1 cellular context compared by ENCODE assay signal in genomic region chr7:149837620-149838223, GRCh38.
TF ChIP-seq lines count a peak whose summit lies in the region.

No MANE protein-coding gene starts in this region.

TF ChIP-seq in GM12878, 131 proteins besides CTCF, POLR2A, EP300 and RAD21:
- no peak for TF ChIP-seq TAF1 (IDR thresholded peaks at IDR 0.05; ENCODE audit: borderline replicate concordance, low read depth, low read length)
- peak; percentile 90 for TF ChIP-seq SIN3A (IDR thresholded peaks at IDR 0.05; ENCODE audit: low read depth, low read length)
- no peak for TF ChIP-seq CEBPZ (IDR thresholded peaks at IDR 0.05; ENCODE audit: low read depth, low read length)
- TF ChIP-seq TARDBP (IDR thresholded peaks at IDR 0.05; ENCODE audit: borderline replicate concordance): no peak
- TF ChIP-seq, protein P1, sequence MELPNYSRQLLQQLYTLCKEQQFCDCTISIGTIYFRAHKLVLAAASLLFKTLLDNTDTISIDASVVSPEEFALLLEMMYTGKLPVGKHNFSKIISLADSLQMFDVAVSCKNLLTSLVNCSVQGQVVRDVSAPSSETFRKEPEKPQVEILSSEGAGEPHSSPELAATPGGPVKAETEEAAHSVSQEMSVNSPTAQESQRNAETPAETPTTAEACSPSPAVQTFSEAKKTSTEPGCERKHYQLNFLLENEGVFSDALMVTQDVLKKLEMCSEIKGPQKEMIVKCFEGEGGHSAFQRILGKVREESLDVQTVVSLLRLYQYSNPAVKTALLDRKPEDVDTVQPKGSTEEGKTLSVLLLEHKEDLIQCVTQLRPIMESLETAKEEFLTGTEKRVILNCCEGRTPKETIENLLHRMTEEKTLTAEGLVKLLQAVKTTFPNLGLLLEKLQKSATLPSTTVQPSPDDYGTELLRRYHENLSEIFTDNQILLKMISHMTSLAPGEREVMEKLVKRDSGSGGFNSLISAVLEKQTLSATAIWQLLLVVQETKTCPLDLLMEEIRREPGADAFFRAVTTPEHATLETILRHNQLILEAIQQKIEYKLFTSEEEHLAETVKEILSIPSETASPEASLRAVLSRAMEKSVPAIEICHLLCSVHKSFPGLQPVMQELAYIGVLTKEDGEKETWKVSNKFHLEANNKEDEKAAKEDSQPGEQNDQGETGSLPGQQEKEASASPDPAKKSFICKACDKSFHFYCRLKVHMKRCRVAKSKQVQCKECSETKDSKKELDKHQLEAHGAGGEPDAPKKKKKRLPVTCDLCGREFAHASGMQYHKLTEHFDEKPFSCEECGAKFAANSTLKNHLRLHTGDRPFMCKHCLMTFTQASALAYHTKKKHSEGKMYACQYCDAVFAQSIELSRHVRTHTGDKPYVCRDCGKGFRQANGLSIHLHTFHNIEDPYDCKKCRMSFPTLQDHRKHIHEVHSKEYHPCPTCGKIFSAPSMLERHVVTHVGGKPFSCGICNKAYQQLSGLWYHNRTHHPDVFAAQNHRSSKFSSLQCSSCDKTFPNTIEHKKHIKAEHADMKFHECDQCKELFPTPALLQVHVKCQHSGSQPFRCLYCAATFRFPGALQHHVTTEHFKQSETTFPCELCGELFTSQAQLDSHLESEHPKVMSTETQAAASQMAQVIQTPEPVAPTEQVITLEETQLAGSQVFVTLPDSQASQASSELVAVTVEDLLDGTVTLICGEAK (IDR thresholded peaks at IDR 0.05; ENCODE audit: borderline replicate concordance): 0 out of 2 replicates have a peak, but pooled peaks have one; percentile 54
- TF ChIP-seq ZNF622 (IDR thresholded peaks at IDR 0.05): no peak
- TF ChIP-seq BCL3 (IDR thresholded peaks at IDR 0.05; ENCODE audit: borderline replicate concordance, insufficient read depth, low read depth, low read length, poor library complexity, severe bottlenecking): no peak
